ENCODE assay signal across 1 cellular context in the genomic region with DNA sequence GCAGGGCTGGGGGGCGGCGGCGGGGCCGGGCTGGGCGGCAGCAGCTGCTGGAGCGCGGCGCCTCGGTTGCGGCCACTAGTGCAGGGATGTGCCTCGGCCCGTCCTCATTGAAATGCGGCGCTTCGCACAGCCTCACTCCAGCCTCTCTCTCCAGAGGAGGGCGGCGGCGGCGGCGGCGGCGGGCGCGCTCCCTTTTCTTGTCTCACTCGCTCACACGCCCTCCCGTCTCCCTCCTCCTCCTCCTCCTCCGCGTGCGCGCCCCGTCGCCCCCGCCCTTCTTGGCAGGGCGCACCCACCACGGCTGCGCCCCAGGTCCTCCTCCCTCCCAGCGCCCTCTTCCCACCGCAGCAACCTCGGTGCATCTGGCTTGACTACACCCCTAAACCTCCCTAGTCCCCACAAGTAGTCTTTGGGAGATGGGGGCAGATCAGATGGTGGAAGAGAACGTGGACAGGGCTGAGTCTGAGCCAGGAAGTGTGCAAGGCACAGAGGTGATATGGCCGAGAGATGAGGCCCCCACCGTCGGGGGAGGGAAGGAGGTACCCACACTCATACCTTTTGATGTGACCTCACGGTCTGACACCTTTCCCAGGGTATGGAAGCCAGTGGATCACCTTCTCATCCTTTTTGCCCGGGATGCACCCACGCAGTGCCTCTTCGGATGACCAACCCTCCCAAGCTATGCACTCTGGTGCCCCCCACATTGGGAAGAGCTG.
TF ChIP-seq lines count a peak whose summit lies in the region.

Gene DCLK1, minus strand, starts transcription at position 168 of the 716 bp plus-strand sequence.

TF ChIP-seq in H1, 55 proteins besides CTCF, POLR2A, EP300 and RAD21:
- no peak for TF ChIP-seq ZNF274 (IDR thresholded peaks at IDR 0.05; ENCODE audit: borderline replicate concordance, extremely low read depth, low read length)
- no peak for TF ChIP-seq KDM5A (IDR thresholded peaks at IDR 0.05; ENCODE audit: low read length)
- no peak for TF ChIP-seq ATF2 (IDR thresholded peaks at IDR 0.05; ENCODE audit: low read length)
- TF ChIP-seq CEBPB (IDR thresholded peaks at IDR 0.05; ENCODE audit: low read depth, low read length), result no peak
- TF ChIP-seq SP2 (IDR thresholded peaks at IDR 0.05; ENCODE audit: low read length), result no peak
- no peak for TF ChIP-seq POU5F1 (IDR thresholded peaks at IDR 0.05; ENCODE audit: low read depth, low read length)
- TF ChIP-seq KDM4A (IDR thresholded peaks at IDR 0.05; ENCODE audit: low read depth, low read length, severe bottlenecking), result peak; percentile 56
- TF ChIP-seq CTBP2 (IDR thresholded peaks at IDR 0.05; ENCODE audit: borderline replicate concordance, insufficient read depth, insufficient read length, low read length), result no peak
- 0 out of 4 replicates have a peak, but pooled peaks of 1 of the 2 experiments have one; percentile 14 for TF ChIP-seq HDAC2 (IDR thresholded peaks at IDR 0.05; ENCODE audit: borderline replicate concordance in 1 of 2, low read depth in 2 of 2, low read length in 2 of 2)
- TF ChIP-seq YY1 (IDR thresholded peaks at IDR 0.05; ENCODE audit: low read depth, low read length), result 0 out of 2 replicates have a peak, but pooled peaks have one; percentile 8
- TF ChIP-seq NRF1 (IDR thresholded peaks at IDR 0.05; ENCODE audit: low read depth, low read length), result no peak
- no peak for TF ChIP-seq CHD7 (IDR thresholded peaks at IDR 0.05; ENCODE audit: insufficient replicate concordance, low read length)
- TF ChIP-seq FOSL1 (IDR thresholded peaks at IDR 0.05; ENCODE audit: insufficient read depth, low read depth, low read length), result no peak
- no peak for TF ChIP-seq GABPA (IDR thresholded peaks at IDR 0.05; ENCODE audit: borderline replicate concordance, insufficient read depth, low read length)
- TF ChIP-seq, protein P1, sequence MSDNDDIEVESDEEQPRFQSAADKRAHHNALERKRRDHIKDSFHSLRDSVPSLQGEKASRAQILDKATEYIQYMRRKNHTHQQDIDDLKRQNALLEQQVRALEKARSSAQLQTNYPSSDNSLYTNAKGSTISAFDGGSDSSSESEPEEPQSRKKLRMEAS (IDR thresholded peaks at IDR 0.05), result peak; percentile 79
- no peak for TF ChIP-seq KDM1A (IDR thresholded peaks at IDR 0.05; ENCODE audit: borderline replicate concordance, low read length)
- peak; percentile 80 for TF ChIP-seq ASH2L (IDR thresholded peaks at IDR 0.05; ENCODE audit: low read length)
- TF ChIP-seq POLR2AphosphoS5 (IDR thresholded peaks at IDR 0.05; ENCODE audit: low read depth, low read length), result no peak
- no peak for TF ChIP-seq TBP (IDR thresholded peaks at IDR 0.05; ENCODE audit: low read depth, low read length)
- no peak for TF ChIP-seq TEAD4 (IDR thresholded peaks at IDR 0.05; ENCODE audit: low read depth, low read length)
- TF ChIP-seq TAF7 (optimal IDR thresholded peaks at IDR 0.05; ENCODE audit: borderline replicate concordance, low read depth, low read length), result no peak
- no peak for TF ChIP-seq CHD2 (IDR thresholded peaks at IDR 0.05; ENCODE audit: low read length)
- TF ChIP-seq, protein P2, sequence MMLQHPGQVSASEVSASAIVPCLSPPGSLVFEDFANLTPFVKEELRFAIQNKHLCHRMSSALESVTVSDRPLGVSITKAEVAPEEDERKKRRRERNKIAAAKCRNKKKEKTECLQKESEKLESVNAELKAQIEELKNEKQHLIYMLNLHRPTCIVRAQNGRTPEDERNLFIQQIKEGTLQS (IDR thresholded peaks at IDR 0.05; ENCODE audit: insufficient read depth, low read depth, low read length), result no peak
- no peak for TF ChIP-seq TAF1 (IDR thresholded peaks at IDR 0.05; ENCODE audit: low read depth, low read length)
- TF ChIP-seq NANOG (IDR thresholded peaks at IDR 0.05; ENCODE audit: insufficient read depth, low read depth, low read length, poor library complexity, severe bottlenecking), result peak; percentile 3
- no peak for TF ChIP-seq SP4 (IDR thresholded peaks at IDR 0.05; ENCODE audit: low read length)
- no peak for TF ChIP-seq HDAC6 (IDR thresholded peaks at IDR 0.05; ENCODE audit: low read depth, low read length)
- no peak for TF ChIP-seq SIRT6 (IDR thresholded peaks at IDR 0.05; ENCODE audit: low read length)
- TF ChIP-seq EGR1 (IDR thresholded peaks at IDR 0.05; ENCODE audit: borderline replicate concordance, low read depth, low read length), result 0 out of 2 replicates have a peak, but pooled peaks have one; percentile 26
- TF ChIP-seq SIN3A (conservative IDR thresholded peaks at IDR 0.05 in 1 of 2, IDR thresholded peaks at IDR 0.05 in 1 of 2; ENCODE audit: low read depth in 1 of 2, low read length in 2 of 2), result no peak
- TF ChIP-seq MAFK (IDR thresholded peaks at IDR 0.05; ENCODE audit: low read depth, low read length), result no peak
- 0 out of 2 replicates have a peak, but pooled peaks have one; percentile 28 for TF ChIP-seq E2F6 (IDR thresholded peaks at IDR 0.05)
